34 cellular contexts compared by ENCODE assay signal in genomic region chr3:68336042-68336441, GRCh38.
"Had no signal": no experiment of that assay in that cellular context is flagged by ENCODE, and none has a peak within 500 bp of the region (broad histone marks: within the 10 kb centered on the region; RNA-seq: fewer than 3 reads in every experiment).

No MANE protein-coding gene starts in this region.

- DNase-seq: activated effector memory CD4-positive, alpha-beta T cell treated with anti-CD3 and anti-CD28 coated beads, Interleukin-2, amount 50 U/mL, for 16 hours; activated effector memory CD4-positive, alpha-beta T cell treated with Interleukin-2 at 50 U/mL for 16 hours; activated gamma-delta T cell; activated gamma-delta T cell treated with Interleukin-2 at 50 U/mL for 16 hours; activated naive CD4-positive, alpha-beta T cell; activated naive CD4-positive, alpha-beta T cell treated with anti-CD3 and anti-CD28 coated beads for 36 hours; activated naive CD4-positive, alpha-beta T cell treated with anti-CD3 and anti-CD28 coated beads, Interleukin-2, amount 10 ng/mL, durations not matched to agents 7 days and 5 days; activated naive CD4-positive, alpha-beta T cell treated with anti-CD3 and anti-CD28 coated beads, Interleukin-2, amount 50 U/mL, for 16 hours; activated naive CD4-positive, alpha-beta T cell treated with Interleukin-2 at 50 U/mL for 16 hours; activated naive CD8-positive, alpha-beta T cell treated with anti-CD3 and anti-CD28 coated beads for 36 hours; activated naive CD8-positive, alpha-beta T cell treated with anti-CD3 and anti-CD28 coated beads, Interleukin-2, amount 10 ng/mL, durations not matched to agents 7 days and 5 days; activated naive CD8-positive, alpha-beta T cell treated with anti-CD3 and anti-CD28 coated beads, Interleukin-2, amount 50 U/mL, for 24 hours; activated T-cell treated with anti-CD3 and anti-CD28 coated beads, Interleukin-2, amount 50 U/mL, for 1 hour; activated T-cell treated with anti-CD3 and anti-CD28 coated beads, Interleukin-2, amount 50 U/mL, for 24 hours; activated T-cell treated with anti-CD3 and anti-CD28 coated beads, Interleukin-2, amount 50 U/mL, for 4 hours; activated T-cell treated with anti-CD3 and anti-CD28 coated beads, Interleukin-2, amount 50 U/mL, for 48 hours; activated T-cell treated with anti-CD3 and anti-CD28 coated beads, Interleukin-2, amount 50 U/mL, for 72 hours; adrenal gland; amniotic stem cell; amygdala; anterior cingulate cortex; aorta; body of pancreas; brain microvascular endothelial cell; caudate nucleus; central memory CD4-positive, alpha-beta T cell; cerebellar nuclear complex had no signal

- H3K9me3 ChIP-seq: adrenal gland, ascending aorta, body of pancreas, breast epithelium had no signal

- FAIRE-seq: astrocyte, bronchial epithelial cell had no signal

- H3K27me3 ChIP-seq: adrenal gland, ascending aorta, body of pancreas, brain microvascular endothelial cell, breast epithelium, cardiac muscle cell had no signal

- H3K27ac ChIP-seq: adrenal gland, ascending aorta, body of pancreas, brain microvascular endothelial cell, breast epithelium, cardiac muscle cell had no signal

- H3K4me1 ChIP-seq: adrenal gland, ascending aorta, body of pancreas, breast epithelium had no signal

- H3K4me3 ChIP-seq: adrenal gland, ascending aorta, body of pancreas, breast epithelium, cardiac muscle cell had no signal

- H3K36me3 ChIP-seq: adrenal gland, ascending aorta, brain microvascular endothelial cell, breast epithelium, cardiac muscle cell had no signal

- ATAC-seq: activated naive CD4-positive, alpha-beta T cell treated with anti-CD3 and anti-CD28 coated beads, Interleukin-2, amount 50 U/mL, for 72 hours; activated naive CD8-positive, alpha-beta T cell treated with anti-CD3 and anti-CD28 coated beads, Interleukin-2, amount 50 U/mL, for 24 hours; activated T-cell treated with anti-CD3 and anti-CD28 coated beads, Interleukin-2, amount 50 U/mL, for 4 hours; activated T-cell treated with anti-CD3 and anti-CD28 coated beads, Interleukin-2, amount 50 U/mL, for 72 hours; activated T-helper 17 cell treated with anti-CD3 and anti-CD28 coated beads, Interleukin-2, amount 50 U/mL, for 72 hours; body of pancreas had no signal
